36 cellular contexts compared by ENCODE assay signal in genomic region chr5:79273341-79273740, GRCh38.
"Had no signal": no experiment of that assay in that cellular context is flagged by ENCODE, and none has a peak within 500 bp of the region (broad histone marks: within the 10 kb centered on the region; RNA-seq: fewer than 3 reads in every experiment).

No MANE protein-coding gene starts in this region.

- H3K27me3 Mint-ChIP-seq: activated naive CD4-positive, alpha-beta T cell treated with anti-CD3 and anti-CD28 coated beads, Interleukin-2, amount 10 ng/mL, durations not matched to agents 7 days and 5 days; activated naive CD4-positive, alpha-beta T cell treated with anti-CD3 and anti-CD28 coated beads, Interleukin-2, amount 50 U/mL, for 24 hours; activated naive CD8-positive, alpha-beta T cell; activated naive CD8-positive, alpha-beta T cell treated with anti-CD3 and anti-CD28 coated beads for 36 hours; activated naive CD8-positive, alpha-beta T cell treated with anti-CD3 and anti-CD28 coated beads, Interleukin-2, amount 10 ng/mL, durations not matched to agents 7 days and 5 days; activated naive CD8-positive, alpha-beta T cell treated with anti-CD3 and anti-CD28 coated beads, Interleukin-2, amount 50 U/mL, for 24 hours; activated T-cell treated with anti-CD3 and anti-CD28 coated beads, Interleukin-2, amount 50 U/mL, for 24 hours; activated T-helper 17 cell treated with anti-CD3 and anti-CD28 coated beads, Interleukin-2, amount 50 U/mL, for 72 hours; brain; central memory CD8-positive, alpha-beta T cell had no signal

- H3K9me3 Mint-ChIP-seq: activated naive CD4-positive, alpha-beta T cell treated with anti-CD3 and anti-CD28 coated beads, Interleukin-2, amount 10 ng/mL, durations not matched to agents 7 days and 5 days; activated naive CD4-positive, alpha-beta T cell treated with anti-CD3 and anti-CD28 coated beads, Interleukin-2, amount 50 U/mL, for 24 hours; activated naive CD8-positive, alpha-beta T cell treated with anti-CD3 and anti-CD28 coated beads, Interleukin-2, amount 50 U/mL, for 24 hours; activated T-cell treated with anti-CD3 and anti-CD28 coated beads, Interleukin-2, amount 50 U/mL, for 4 hours; activated T-cell treated with anti-CD3 and anti-CD28 coated beads, Interleukin-2, amount 50 U/mL, for 72 hours; activated T-helper 1 cell treated with anti-CD3 and anti-CD28 coated beads, Interleukin-12 subunit alpha, Interleukin-12 subunit beta, Interleukin-2, Interleukin-4 antibody, amounts not matched to agents 30 ng/mL and 10 ng/mL and 1 ng/mL, durations not matched to agents 14 hours and 24 hours and 36 hours; activated T-helper 17 cell treated with anti-CD3 and anti-CD28 coated beads, Interleukin-2, amount 50 U/mL, for 72 hours; central memory CD8-positive, alpha-beta T cell had no signal

- H3K27ac ChIP-seq: adrenal gland, ascending aorta, body of pancreas, brain microvascular endothelial cell, breast epithelium, cardiac muscle cell had no signal

- ATAC-seq: activated naive CD4-positive, alpha-beta T cell treated with anti-CD3 and anti-CD28 coated beads, Interleukin-2, amount 50 U/mL, for 72 hours; activated naive CD8-positive, alpha-beta T cell treated with anti-CD3 and anti-CD28 coated beads, Interleukin-2, amount 50 U/mL, for 24 hours; activated T-cell treated with anti-CD3 and anti-CD28 coated beads, Interleukin-2, amount 50 U/mL, for 4 hours; activated T-cell treated with anti-CD3 and anti-CD28 coated beads, Interleukin-2, amount 50 U/mL, for 72 hours; activated T-helper 17 cell treated with anti-CD3 and anti-CD28 coated beads, Interleukin-2, amount 50 U/mL, for 72 hours; body of pancreas had no signal

- H3K4me3 ChIP-seq: adrenal gland, ascending aorta, body of pancreas, breast epithelium, cardiac muscle cell had no signal

- DNase-seq: activated effector memory CD4-positive, alpha-beta T cell treated with anti-CD3 and anti-CD28 coated beads, Interleukin-2, amount 50 U/mL, for 16 hours; activated effector memory CD4-positive, alpha-beta T cell treated with Interleukin-2 at 50 U/mL for 16 hours; activated gamma-delta T cell; activated gamma-delta T cell treated with Interleukin-2 at 50 U/mL for 16 hours; activated naive CD4-positive, alpha-beta T cell treated with anti-CD3 and anti-CD28 coated beads, Interleukin-2, amount 10 ng/mL, durations not matched to agents 7 days and 5 days; activated naive CD4-positive, alpha-beta T cell treated with anti-CD3 and anti-CD28 coated beads, Interleukin-2, amount 50 U/mL, for 16 hours; activated naive CD4-positive, alpha-beta T cell treated with Interleukin-2 at 50 U/mL for 16 hours; activated naive CD8-positive, alpha-beta T cell treated with anti-CD3 and anti-CD28 coated beads for 36 hours; activated naive CD8-positive, alpha-beta T cell treated with anti-CD3 and anti-CD28 coated beads, Interleukin-2, amount 10 ng/mL, durations not matched to agents 7 days and 5 days; activated naive CD8-positive, alpha-beta T cell treated with anti-CD3 and anti-CD28 coated beads, Interleukin-2, amount 50 U/mL, for 24 hours; activated T-cell treated with anti-CD3 and anti-CD28 coated beads, Interleukin-2, amount 50 U/mL, for 1 hour; activated T-cell treated with anti-CD3 and anti-CD28 coated beads, Interleukin-2, amount 50 U/mL, for 24 hours; activated T-cell treated with anti-CD3 and anti-CD28 coated beads, Interleukin-2, amount 50 U/mL, for 4 hours; activated T-cell treated with anti-CD3 and anti-CD28 coated beads, Interleukin-2, amount 50 U/mL, for 48 hours; activated T-cell treated with anti-CD3 and anti-CD28 coated beads, Interleukin-2, amount 50 U/mL, for 72 hours; adrenal gland; amniotic stem cell; amygdala; anterior cingulate cortex; aorta; body of pancreas; brain microvascular endothelial cell; caudate nucleus; central memory CD4-positive, alpha-beta T cell; cerebellar nuclear complex had no signal

- H3K4me1 ChIP-seq: body of pancreas, breast epithelium had no signal

- H3K36me3 Mint-ChIP-seq: activated naive CD4-positive, alpha-beta T cell treated with anti-CD3 and anti-CD28 coated beads, Interleukin-2, amount 10 ng/mL, durations not matched to agents 7 days and 5 days; activated naive CD4-positive, alpha-beta T cell treated with anti-CD3 and anti-CD28 coated beads, Interleukin-2, amount 50 U/mL, for 72 hours had no signal

- H3K4me3 Mint-ChIP-seq: activated naive CD4-positive, alpha-beta T cell treated with anti-CD3 and anti-CD28 coated beads, Interleukin-2, amount 10 ng/mL, durations not matched to agents 7 days and 5 days; activated naive CD4-positive, alpha-beta T cell treated with anti-CD3 and anti-CD28 coated beads, Interleukin-2, amount 50 U/mL, for 24 hours; activated naive CD8-positive, alpha-beta T cell; activated naive CD8-positive, alpha-beta T cell treated with anti-CD3 and anti-CD28 coated beads for 36 hours; activated naive CD8-positive, alpha-beta T cell treated with anti-CD3 and anti-CD28 coated beads, Interleukin-2, amount 10 ng/mL, durations not matched to agents 7 days and 5 days; activated naive CD8-positive, alpha-beta T cell treated with anti-CD3 and anti-CD28 coated beads, Interleukin-2, amount 50 U/mL, for 24 hours; activated T-cell treated with anti-CD3 and anti-CD28 coated beads, Interleukin-2, amount 50 U/mL, for 24 hours; activated T-cell treated with anti-CD3 and anti-CD28 coated beads, Interleukin-2, amount 50 U/mL, for 4 hours; activated T-cell treated with anti-CD3 and anti-CD28 coated beads, Interleukin-2, amount 50 U/mL, for 72 hours; activated T-helper 1 cell treated with anti-CD3 and anti-CD28 coated beads, Interleukin-12 subunit alpha, Interleukin-12 subunit beta, Interleukin-2, Interleukin-4 antibody, amounts not matched to agents 30 ng/mL and 10 ng/mL and 1 ng/mL, durations not matched to agents 14 hours and 24 hours and 36 hours; activated T-helper 17 cell treated with anti-CD3 and anti-CD28 coated beads, Interleukin-2, amount 50 U/mL, for 72 hours; brain; central memory CD8-positive, alpha-beta T cell had no signal

- H3K36me3 ChIP-seq: adrenal gland, ascending aorta, brain microvascular endothelial cell, breast epithelium, cardiac muscle cell had no signal

- H3K27ac Mint-ChIP-seq: activated naive CD4-positive, alpha-beta T cell treated with anti-CD3 and anti-CD28 coated beads, Interleukin-2, amount 10 ng/mL, durations not matched to agents 7 days and 5 days; activated naive CD4-positive, alpha-beta T cell treated with anti-CD3 and anti-CD28 coated beads, Interleukin-2, amount 50 U/mL, for 24 hours; activated naive CD4-positive, alpha-beta T cell treated with anti-CD3 and anti-CD28 coated beads, Interleukin-2, amount 50 U/mL, for 72 hours; activated naive CD8-positive, alpha-beta T cell; activated naive CD8-positive, alpha-beta T cell treated with anti-CD3 and anti-CD28 coated beads for 36 hours; activated naive CD8-positive, alpha-beta T cell treated with anti-CD3 and anti-CD28 coated beads, Interleukin-2, amount 10 ng/mL, durations not matched to agents 7 days and 5 days; activated naive CD8-positive, alpha-beta T cell treated with anti-CD3 and anti-CD28 coated beads, Interleukin-2, amount 50 U/mL, for 24 hours; activated T-cell treated with anti-CD3 and anti-CD28 coated beads, Interleukin-2, amount 50 U/mL, for 24 hours; activated T-cell treated with anti-CD3 and anti-CD28 coated beads, Interleukin-2, amount 50 U/mL, for 72 hours; activated T-helper 1 cell treated with anti-CD3 and anti-CD28 coated beads, Interleukin-12 subunit alpha, Interleukin-12 subunit beta, Interleukin-2, Interleukin-4 antibody, amounts not matched to agents 30 ng/mL and 10 ng/mL and 1 ng/mL, durations not matched to agents 14 hours and 24 hours and 36 hours; activated T-helper 17 cell treated with anti-CD3 and anti-CD28 coated beads, Interleukin-2, amount 50 U/mL, for 72 hours; activated T-helper 2 cell treated with anti-CD3 and anti-CD28 coated beads, Interferon-gamma antibody, Interleukin-2, Interleukin-4, amounts not matched to agents 10 μg/mL and 5 μg/mL and 100 μg/mL, durations not matched to agents 14 hours and 24 hours and 36 hours; brain had no signal

- H3K9me3 ChIP-seq: adrenal gland, ascending aorta, body of pancreas had no signal

- H3K4me1 Mint-ChIP-seq: brain had no signal
